8 cellular contexts compared by ENCODE assay signal in genomic region chr7:23183279-23184012, GRCh38. TPM values are rescaled to one million over a fixed set of nuclear protein-coding genes. Genes with fewer than 3 reads are reported as not detected.
DNase-seq lines count a peak whose midpoint lies in the region; FAIRE-seq and TF ChIP-seq lines count a peak whose summit lies in the region.

No MANE protein-coding gene starts in this region.

- H3K9ac ChIP-seq in Loucy (ENCODE audit: low read depth, low read length, poor library complexity, severe bottlenecking): peak overlapping the region; percentile 92
- peak overlapping the region; percentile 93 for H3K9ac ChIP-seq in astrocyte (ENCODE audit: low read length)
- no peak overlapping the region for H3K9ac ChIP-seq in neural cell (ENCODE audit: low read length)
- no peak overlapping the region for H3K9ac ChIP-seq in kidney (ENCODE audit: low read length in 2 of 2)

- no peaks in the 10 kb centered on the region for H3K9me3 Mint-ChIP-seq in astrocyte (ENCODE audit: unreplicated experiment)

- no peak for TF ChIP-seq RAD21 in neural cell (conservative IDR thresholded peaks at IDR 0.05)

- H3K4me2 ChIP-seq in Loucy (ENCODE audit: low read depth, low read length, poor library complexity, severe bottlenecking) (peak overlapping the region; percentile 93), astrocyte (ENCODE audit: low read length) (peak overlapping the region; percentile 87), neural cell (ENCODE audit: low read length) (peak overlapping the region; percentile 64)

- no peaks in the 10 kb centered on the region for H3K9me3 ChIP-seq in Loucy (ENCODE audit: insufficient read depth, low read depth, low read length)
- no peaks in the 10 kb centered on the region for H3K9me3 ChIP-seq in astrocyte (ENCODE audit: insufficient read depth, low read depth, low read length)
- no peaks in the 10 kb centered on the region for H3K9me3 ChIP-seq in neural cell (ENCODE audit: low read length)
- no peaks in the 10 kb centered on the region for H3K9me3 ChIP-seq in kidney (ENCODE audit: control insufficient read depth in 1 of 2, low read length in 2 of 2)

- H3K27me3 ChIP-seq in Loucy (ENCODE audit: insufficient read depth, low read length, poor library complexity, severe bottlenecking): no peaks in the 10 kb centered on the region
- H3K27me3 ChIP-seq in astrocyte (ENCODE audit: insufficient read depth, low read length): no peaks in the 10 kb centered on the region
- no peaks in the 10 kb centered on the region for H3K27me3 ChIP-seq in neural cell (ENCODE audit: insufficient read depth, low read depth, low read length)

- FAIRE-seq in astrocyte (lab: Jason Lieb, UNC) (no peak), kidney (lab: Jason Lieb, UNC) (no peak), GM19239 (lab: Jason Lieb, UNC) (no peak)

- TF ChIP-seq EP300 in neural cell (conservative IDR thresholded peaks at IDR 0.05; ENCODE audit: poor library complexity, severe bottlenecking): no peak

- no peaks in the 10 kb centered on the region for H3K27me3 Mint-ChIP-seq in astrocyte (ENCODE audit: low read depth, unreplicated experiment)

- H3F3A ChIP-seq in Loucy (ENCODE audit: low read depth) (0 out of 2 replicates have a peak, but pooled peaks cover 2% of the 10 kb centered on the region), neural cell (ENCODE audit: insufficient read depth, low read length, poor library complexity, severe bottlenecking) (peaks cover 4% of the 10 kb centered on the region)

- H3K27ac ChIP-seq in astrocyte (ENCODE audit: low read depth, low read length) (no peak overlapping the region), neural cell (ENCODE audit: low read length) (no peak overlapping the region), kidney (ENCODE audit: low read depth in 2 of 2, low read length in 2 of 2) (no peak overlapping the region)

- H2AFZ ChIP-seq in Loucy (ENCODE audit: low read length): no peak overlapping the region
- no peak overlapping the region for H2AFZ ChIP-seq in astrocyte (ENCODE audit: low read depth, low read length)
- H2AFZ ChIP-seq in neural cell (ENCODE audit: low read depth, low read length): no peak overlapping the region

- peaks cover 13% of the 10 kb centered on the region; the same call in 1 of the 2 replicates for H3K36me3 ChIP-seq in Loucy (ENCODE audit: insufficient read depth, low read length)
- H3K36me3 ChIP-seq in astrocyte (ENCODE audit: insufficient read depth, low read length): peaks cover 15% of the 10 kb centered on the region
- H3K36me3 ChIP-seq in neural cell (ENCODE audit: insufficient read depth, low read length): no peaks in the 10 kb centered on the region
- peaks cover 2 to 18% of the 10 kb centered on the region in 2 donors for H3K36me3 ChIP-seq in kidney (ENCODE audit: control insufficient read depth in 1 of 2, insufficient read depth in 2 of 2, low read length in 2 of 2)

- H3K4me1 ChIP-seq in Loucy (ENCODE audit: insufficient read depth, low read length, poor library complexity, severe bottlenecking): peaks cover 48% of the 10 kb centered on the region
- peaks cover 8% of the 10 kb centered on the region for H3K4me1 ChIP-seq in astrocyte (ENCODE audit: insufficient read depth, low read length)
- H3K4me1 ChIP-seq in kidney (ENCODE audit: control insufficient read depth in 1 of 2, insufficient read depth in 1 of 2, low read depth in 1 of 2, low read length in 2 of 2): peaks cover 0 to 3% of the 10 kb centered on the region in 2 donors

- H3K36me3 Mint-ChIP-seq in astrocyte (ENCODE audit: low read depth, unreplicated experiment): peaks cover 3% of the 10 kb centered on the region

- H3K9me2 ChIP-seq in Loucy (replicated peaks; ENCODE audit: low read depth, low read length): no peaks in the 10 kb centered on the region
- no peaks in the 10 kb centered on the region for H3K9me2 ChIP-seq in neural cell (ENCODE audit: insufficient read depth, low read length)

- H3K4me1 Mint-ChIP-seq in astrocyte (ENCODE audit: low read depth, unreplicated experiment): peaks cover 10% of the 10 kb centered on the region

- DNase-seq in EH (ENCODE audit: low read depth) (peak; percentile 27), astrocyte (ENCODE audit: low read depth) (no peak), kidney (no peak), GM19239 (ENCODE audit: insufficient read length, low spot score) (no peak), NCI-H1417 treated with DMSO at 0.1 percent for 48 hours (lab: John Stamatoyannopoulos, UW) (no peak), NCI-H146 (lab: John Stamatoyannopoulos, UW) (no peak)

- peak overlapping the region; percentile 96 for H3K4me3 ChIP-seq in Loucy (ENCODE audit: low read length, poor library complexity, severe bottlenecking)
- peak overlapping the region; percentile 94 for H3K4me3 ChIP-seq in astrocyte (ENCODE audit: insufficient read depth, low read depth, low read length)
- peak overlapping the region; percentile 86 for H3K4me3 ChIP-seq in neural cell (ENCODE audit: low read length)
- H3K4me3 ChIP-seq in kidney (ENCODE audit: low read length in 2 of 2): no peak overlapping the region

- intact Hi-C loops in kidney (cut with DNase I): no loop called here

- H4K20me1 ChIP-seq in Loucy (ENCODE audit: insufficient read depth, low read length, poor library complexity, severe bottlenecking) (peaks cover 57% of the 10 kb centered on the region), astrocyte (ENCODE audit: insufficient read depth, low read length) (no peaks in the 10 kb centered on the region), neural cell (ENCODE audit: insufficient read depth) (no peaks in the 10 kb centered on the region)

- TF ChIP-seq CTCF in Loucy (conservative IDR thresholded peaks at IDR 0.05; ENCODE audit: low read length) (no peak), astrocyte (IDR thresholded peaks at IDR 0.05; ENCODE audit: insufficient read depth, low read depth, low read length) (no peak), neural cell (IDR thresholded peaks at IDR 0.05; ENCODE audit: poor library complexity, severe bottlenecking) (no peak), kidney (IDR thresholded peaks at IDR 0.05; ENCODE audit: borderline replicate concordance, extremely low read depth, insufficient read depth) (no peak)

- H3K27ac Mint-ChIP-seq in astrocyte (ENCODE audit: unreplicated experiment): peak overlapping the region; percentile 98

- peaks cover 66% of the 10 kb centered on the region for H3K79me2 ChIP-seq in Loucy (ENCODE audit: insufficient read depth, low read length)
- H3K79me2 ChIP-seq in astrocyte (ENCODE audit: insufficient read depth, low read length): peaks cover 44% of the 10 kb centered on the region
- peaks cover 37% of the 10 kb centered on the region for H3K79me2 ChIP-seq in neural cell (replicated peaks; ENCODE audit: insufficient read depth, low read length)

- peak overlapping the region; percentile 94 for H3K4me3 Mint-ChIP-seq in astrocyte (ENCODE audit: unreplicated experiment)

TF ChIP-seq in neural cell, 6 proteins besides CTCF, POLR2A, EP300 and RAD21:
- TF ChIP-seq MXI1 (conservative IDR thresholded peaks at IDR 0.05; ENCODE audit: poor library complexity, severe bottlenecking) (no peak), EZH2 (IDR thresholded peaks at IDR 0.05; ENCODE audit: borderline replicate concordance, insufficient read depth, low read length, poor library complexity, severe bottlenecking) (no peak), POLR2AphosphoS5 (IDR thresholded peaks at IDR 0.05) (no peak), TAF1 (IDR thresholded peaks at IDR 0.05; ENCODE audit: low read depth) (no peak), REST (IDR thresholded peaks at IDR 0.05; ENCODE audit: borderline replicate concordance) (no peak), SMC3 (conservative IDR thresholded peaks at IDR 0.05; ENCODE audit: poor library complexity) (no peak)

RNA-seq across cellular contexts. Expression of gene NUP42, which starts 1.6 kb away (rescaled TPM):
- total RNA-seq in astrocyte (36.9 and 37.0 TPM in 2 replicates), kidney (28.8 TPM)
- polyA plus RNA-seq in neural cell (106 and 109 TPM in 2 replicates), kidney (ENCODE audit: insufficient read depth, low read depth, low replicate concordance) (24.8 TPM)
- 62.6 and 69.2 TPM in 2 replicates for polyA minus RNA-seq in neural cell

Comparison
In these comparisons a context has a peak if more than half of its experiments do, and no peak if none do; other contexts are left out.
1. H3K4me3 ChIP-seq: peak in Loucy (single experiment), astrocyte (single experiment) and neural cell (single experiment); none in kidney (0 of 2).
2. H3K9ac ChIP-seq: peak in Loucy (single experiment) and astrocyte (single experiment); none in neural cell (single experiment) and kidney (0 of 2).
3. Peak in every context shown above with its lines, with median percentiles within 50 percentile points of each other: H3K4me2 ChIP-seq.